ENCODE assay signal across 13 cellular contexts in the genomic region with DNA sequence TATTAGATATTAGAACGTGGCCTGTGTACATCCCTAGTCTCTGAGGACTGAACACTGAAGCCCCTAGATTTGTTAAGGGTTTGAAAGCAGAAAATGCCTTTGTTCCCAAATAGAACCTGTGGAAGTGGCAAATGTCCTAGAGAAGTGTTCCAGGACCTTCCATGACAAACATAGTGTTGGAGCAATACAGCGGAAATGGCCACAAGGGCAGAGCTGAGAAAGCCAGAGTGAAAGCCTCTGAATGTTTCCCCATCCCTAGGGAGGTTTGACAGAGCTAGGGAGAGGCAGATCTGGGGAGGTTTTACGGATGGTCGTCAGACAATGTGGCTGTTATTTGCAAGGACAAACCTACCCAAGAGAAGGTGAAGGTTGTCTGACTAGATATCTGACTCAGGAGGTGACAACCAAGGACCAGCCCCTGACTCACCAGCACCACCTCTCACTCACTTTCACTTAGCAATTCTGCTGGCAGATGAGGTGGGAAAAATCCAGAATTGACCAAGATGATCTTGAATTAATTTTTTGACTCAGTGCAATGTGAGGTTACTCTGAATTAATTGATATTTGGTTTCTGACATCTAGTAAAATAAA. TPM values are rescaled to one million over a fixed set of nuclear protein-coding genes. Genes with fewer than 3 reads are reported as not detected.
A peak's percentile ranks its signal among the peaks of the same experiment; 100 is the strongest.
DNase-seq lines count a peak whose midpoint lies in the region; ATAC-seq, FAIRE-seq and TF ChIP-seq lines count a peak whose summit lies in the region.
"Had no signal": no experiment of that assay in that cellular context is flagged by ENCODE, and none has a peak within 500 bp of the region (broad histone marks: within the 10 kb centered on the region; RNA-seq: fewer than 3 reads in every experiment).

No MANE protein-coding gene starts in this region.

- H2AFZ ChIP-seq in astrocyte (ENCODE audit: low read depth, low read length) (no peak overlapping the region), mesenchymal stem cell (ENCODE audit: low read depth, low read length) (no peak overlapping the region)

- no peak overlapping the region for H2BK120ac ChIP-seq in mesenchymal stem cell (ENCODE audit: low read depth, low read length)

- H3K36me3 ChIP-seq in astrocyte (ENCODE audit: insufficient read depth, low read length) (no peaks in the 10 kb centered on the region), mesenchymal stem cell (ENCODE audit: control insufficient read depth in 1 of 2, insufficient read depth in 2 of 2, low read depth in 1 of 2, low read length in 2 of 2) (no peaks in the 10 kb centered on the region), gastroesophageal sphincter (no peaks in the 10 kb centered on the region), suprapubic skin (no peaks in the 10 kb centered on the region)
- H3K36me3 ChIP-seq: uterus had no signal

- TF ChIP-seq CTCF in astrocyte (IDR thresholded peaks at IDR 0.05; ENCODE audit: insufficient read depth, low read depth, low read length) (no peak), gastroesophageal sphincter (IDR thresholded peaks at IDR 0.05) (no peak), suprapubic skin (IDR thresholded peaks at IDR 0.05) (no peak)

- no peak overlapping the region for H3K4me3 Mint-ChIP-seq in activated CD4-positive, alpha-beta T cell treated with anti-CD3 and anti-CD28 coated beads for 36 hours
- H3K4me3 Mint-ChIP-seq in astrocyte (ENCODE audit: unreplicated experiment) = no peak overlapping the region
- H3K4me3 Mint-ChIP-seq: T-helper 1 cell treated with Interleukin-12 subunit alpha and Interleukin-12 subunit beta and Interleukin-4 antibody, amounts not matched to agents 30 μg/mL and 1 μg/mL, for 36 hours had no signal

- no peaks in the 10 kb centered on the region for H3K79me1 ChIP-seq in mesenchymal stem cell (replicated peaks; ENCODE audit: low read length, poor library complexity, severe bottlenecking)

- H3K27ac Mint-ChIP-seq in activated CD4-positive, alpha-beta T cell treated with anti-CD3 and anti-CD28 coated beads for 36 hours = no peak overlapping the region
- H3K27ac Mint-ChIP-seq in astrocyte (ENCODE audit: unreplicated experiment) = no peak overlapping the region
- H3K27ac Mint-ChIP-seq: T-helper 1 cell treated with Interleukin-12 subunit alpha and Interleukin-12 subunit beta and Interleukin-4 antibody, amounts not matched to agents 30 μg/mL and 1 μg/mL, for 36 hours had no signal

- no peak overlapping the region for H4K91ac ChIP-seq in mesenchymal stem cell (ENCODE audit: low read length)

- H3K18ac ChIP-seq in mesenchymal stem cell (ENCODE audit: low read depth in 1 of 2, low read length in 2 of 2) = peak overlapping the region in 1 of 2 experiments; percentile 12

- H3K9ac ChIP-seq in astrocyte (ENCODE audit: low read length) (no peak overlapping the region), mesenchymal stem cell (ENCODE audit: low read length) (peak overlapping the region; percentile 68)

- no peaks in the 10 kb centered on the region for H3K9me3 ChIP-seq in astrocyte (ENCODE audit: insufficient read depth, low read depth, low read length)
- H3K9me3 ChIP-seq in mesenchymal stem cell (ENCODE audit: control insufficient read depth, low read length) = peaks cover 3% of the 10 kb centered on the region
- no peaks in the 10 kb centered on the region for H3K9me3 ChIP-seq in gastroesophageal sphincter
- peaks cover 3% of the 10 kb centered on the region for H3K9me3 ChIP-seq in suprapubic skin
- H3K9me3 ChIP-seq: uterus had no signal

- H3K27me3 Mint-ChIP-seq in activated CD4-positive, alpha-beta T cell treated with anti-CD3 and anti-CD28 coated beads for 36 hours = no peaks in the 10 kb centered on the region
- H3K27me3 Mint-ChIP-seq in astrocyte (ENCODE audit: low read depth, unreplicated experiment) = no peaks in the 10 kb centered on the region

- 75% methylated on average over 4 of the region's 4 CpGs for WGBS in mesenchymal stem cell
- 68 to 80% methylated on average over 3 to 4 of the region's 4 CpGs for WGBS in gastroesophageal sphincter (ENCODE audit: low coverage in 1 of 2), 2 donors
- 72% methylated on average over 4 of the region's 4 CpGs for WGBS in suprapubic skin

- DNase-seq in activated CD4-positive, alpha-beta T cell treated with anti-CD3 and anti-CD28 coated beads for 36 hours = peak; percentile 49
- DNase-seq in activated CD4-positive, alpha-beta T cell treated with anti-CD3 and anti-CD28 coated beads, Interleukin-2, amount 50 U/mL, for 1 hour = no peak
- DNase-seq in H54 (ENCODE audit: insufficient read length, low spot score) (peak; percentile 33), astrocyte (ENCODE audit: low read depth) (peak; percentile 7), mesenchymal stem cell (peak; percentile 45), suprapubic skin (ENCODE audit: low spot score in 2 of 2) (no peak)
- DNase-seq: NCI-H1694, right cardiac atrium, uterus had no signal

- no peaks in the 10 kb centered on the region for H3K79me2 ChIP-seq in astrocyte (ENCODE audit: insufficient read depth, low read length)

- no peak overlapping the region for H3K23ac ChIP-seq in mesenchymal stem cell (ENCODE audit: low read length in 2 of 2)

- TF ChIP-seq POLR2A in H54 (IDR thresholded peaks at IDR 0.05; ENCODE audit: low read depth, low read length) (no peak), gastroesophageal sphincter (IDR thresholded peaks at IDR 0.05) (no peak), suprapubic skin (IDR thresholded peaks at IDR 0.05) (no peak)

- H2BK5ac ChIP-seq in mesenchymal stem cell (ENCODE audit: low read depth, low read length, poor library complexity, severe bottlenecking) = no peak overlapping the region

- H2BK15ac ChIP-seq in mesenchymal stem cell (ENCODE audit: low read depth, poor library complexity, severe bottlenecking) = no peak overlapping the region

- POLR2A ChIA-PET in activated CD4-positive, alpha-beta T cell treated with anti-CD3 and anti-CD28 coated beads for 36 hours (lab: Charles Lee) = no interaction called here

- H3K4me3 ChIP-seq in astrocyte (ENCODE audit: insufficient read depth, low read depth, low read length) = no peak overlapping the region
- H3K4me3 ChIP-seq in mesenchymal stem cell (ENCODE audit: insufficient read depth in 1 of 2, low read depth in 1 of 2, low read length in 2 of 2) = no peak overlapping the region
- no peak overlapping the region for H3K4me3 ChIP-seq in gastroesophageal sphincter
- no peak overlapping the region for H3K4me3 ChIP-seq in suprapubic skin
- H3K4me3 ChIP-seq: uterus had no signal

- CTCF ChIA-PET in activated CD4-positive, alpha-beta T cell treated with anti-CD3 and anti-CD28 coated beads for 36 hours (lab: Charles Lee) = interaction anchor here (0.8 to 1.6 kb wide), 3 partner anchors 13 to 136 kb away, joined by 3 to 6 read pairs (median 3); no protein-coding TSS in a partner anchor

- H3K14ac ChIP-seq in mesenchymal stem cell (ENCODE audit: low read length in 2 of 2) = no peak overlapping the region

- no peaks in the 10 kb centered on the region for H3K36me3 Mint-ChIP-seq in activated CD4-positive, alpha-beta T cell treated with anti-CD3 and anti-CD28 coated beads for 36 hours (ENCODE audit: low read depth)
- H3K36me3 Mint-ChIP-seq in astrocyte (ENCODE audit: low read depth, unreplicated experiment) = no peaks in the 10 kb centered on the region

- ATAC-seq in activated CD4-positive, alpha-beta T cell treated with anti-CD3 and anti-CD28 coated beads for 36 hours = peak; percentile 85
- ATAC-seq in HG03378 (IDR thresholded peaks at IDR 0.05; ENCODE audit: unreplicated experiment) (no peak), gastroesophageal sphincter (no peak)

- no peaks in the 10 kb centered on the region for H3K9me3 Mint-ChIP-seq in activated CD4-positive, alpha-beta T cell treated with anti-CD3 and anti-CD28 coated beads for 36 hours (ENCODE audit: low read depth)
- no peaks in the 10 kb centered on the region for H3K9me3 Mint-ChIP-seq in astrocyte (ENCODE audit: unreplicated experiment)
- H3K9me3 Mint-ChIP-seq: T-helper 1 cell treated with Interleukin-12 subunit alpha and Interleukin-12 subunit beta and Interleukin-4 antibody, amounts not matched to agents 30 μg/mL and 1 μg/mL, for 36 hours had no signal

- H3K4me2 ChIP-seq in astrocyte (ENCODE audit: low read length) (no peak overlapping the region), mesenchymal stem cell (ENCODE audit: low read length, poor library complexity, severe bottlenecking) (no peak overlapping the region)

- peak overlapping the region in 1 of 2 experiments; percentile 20 for H2BK12ac ChIP-seq in mesenchymal stem cell (ENCODE audit: low read length in 2 of 2)

- H4K20me1 ChIP-seq in astrocyte (ENCODE audit: insufficient read depth, low read length) = no peaks in the 10 kb centered on the region

- no peak overlapping the region for H3K4ac ChIP-seq in mesenchymal stem cell (ENCODE audit: low read depth in 1 of 2, low read length in 2 of 2)

- no peak overlapping the region for H2AK5ac ChIP-seq in mesenchymal stem cell (ENCODE audit: low read length, severe bottlenecking)

- H4K8ac ChIP-seq in mesenchymal stem cell (ENCODE audit: low read length) = peak overlapping the region; percentile 37

- no peak for TF ChIP-seq EP300 in gastroesophageal sphincter (IDR thresholded peaks at IDR 0.05)
- no peak for TF ChIP-seq EP300 in suprapubic skin (IDR thresholded peaks at IDR 0.05)

- H3K4me1 Mint-ChIP-seq in activated CD4-positive, alpha-beta T cell treated with anti-CD3 and anti-CD28 coated beads for 36 hours = peaks cover 5% of the 10 kb centered on the region
- H3K4me1 Mint-ChIP-seq in astrocyte (ENCODE audit: low read depth, unreplicated experiment) = peaks cover 11% of the 10 kb centered on the region

- intact Hi-C loops in activated CD4-positive, alpha-beta T cell treated with anti-CD3 and anti-CD28 coated beads for 36 hours (cut with DNase I, micrococcal nuclease) = loop anchor here in 1 of 2 experiments (1.0 kb wide), 1 partner anchor 1640 kb away; no protein-coding TSS in a partner anchor

- H3K27me3 ChIP-seq in astrocyte (ENCODE audit: insufficient read depth, low read length) = no peaks in the 10 kb centered on the region
- no peaks in the 10 kb centered on the region for H3K27me3 ChIP-seq in mesenchymal stem cell (ENCODE audit: control insufficient read depth in 1 of 2, insufficient read depth in 1 of 2, low read length in 2 of 2)
- no peaks in the 10 kb centered on the region for H3K27me3 ChIP-seq in gastroesophageal sphincter
- H3K27me3 ChIP-seq in suprapubic skin = no peaks in the 10 kb centered on the region
- H3K27me3 ChIP-seq: uterus had no signal

- H3K4me1 ChIP-seq in astrocyte (ENCODE audit: insufficient read depth, low read length) (peaks cover 3% of the 10 kb centered on the region), mesenchymal stem cell (ENCODE audit: control insufficient read depth, insufficient read depth, low read depth, low read length) (no peaks in the 10 kb centered on the region), gastroesophageal sphincter (no peaks in the 10 kb centered on the region), suprapubic skin (peaks cover 5% of the 10 kb centered on the region)
- H3K4me1 ChIP-seq: uterus had no signal

- H3K27ac ChIP-seq in astrocyte (ENCODE audit: low read depth, low read length) (no peak overlapping the region), mesenchymal stem cell (ENCODE audit: low read length, poor library complexity, severe bottlenecking) (no peak overlapping the region), gastroesophageal sphincter (no peak overlapping the region), suprapubic skin (no peak overlapping the region)
- H3K27ac ChIP-seq: uterus had no signal

- FAIRE-seq in H54 (lab: Jason Lieb, UNC) (peak; percentile 78), astrocyte (lab: Jason Lieb, UNC) (peak; percentile 50)
- FAIRE-seq: G401.6 had no signal

RNA-seq across cellular contexts. Expression of a gene that starts 24.1 kb away (rescaled TPM):
- total RNA-seq in activated CD4-positive, alpha-beta T cell treated with anti-CD3 and anti-CD28 coated beads for 36 hours = 1 to 10 TPM; 5.7 to 5.8 TPM
- total RNA-seq in astrocyte (4.8 and 5.5 TPM in 2 replicates), gastroesophageal sphincter (1 to 10 TPM; 4.3 to 9.5 (median 4.9) TPM), suprapubic skin (1 to 10 TPM; 1.9 to 5.1 (median 4.3) TPM)
- polyA plus RNA-seq in mesenchymal stem cell (2013, experiment 1 of 2) = 9.1 TPM
- polyA plus RNA-seq in mesenchymal stem cell (2013, experiment 2 of 2) = 9.0 TPM

RNA-seq across cellular contexts. Expression of a gene that starts 52.0 kb away (rescaled TPM):
- 10 to 100 TPM; 32.3 to 37.4 TPM for total RNA-seq in activated CD4-positive, alpha-beta T cell treated with anti-CD3 and anti-CD28 coated beads for 36 hours
- 7.5 and 7.6 TPM in 2 replicates for total RNA-seq in astrocyte
- 24.1 TPM for polyA plus RNA-seq in mesenchymal stem cell (2013, experiment 1 of 2)
- polyA plus RNA-seq in mesenchymal stem cell (2013, experiment 2 of 2) = 27.1 TPM
- 10 to 100 TPM in 3 of 4 donors, 1 to 10 TPM in 1; 7.8 to 11.5 (median 10.7) TPM for total RNA-seq in gastroesophageal sphincter
- 10 to 100 TPM in 1 of 4 donors, 1 to 10 TPM in 3; 4.7 to 10.2 (median 8.5) TPM for total RNA-seq in suprapubic skin

Comparison
In these comparisons a context has a peak if more than half of its experiments do, and no peak if none do; other contexts are left out.
1. DNase-seq: peak in activated CD4-positive, alpha-beta T cell treated with anti-CD3 and anti-CD28 coated beads for 36 hours (single experiment), H54 (single experiment), astrocyte (single experiment) and mesenchymal stem cell (single experiment); none in activated CD4-positive, alpha-beta T cell treated with anti-CD3 and anti-CD28 coated beads, Interleukin-2, amount 50 U/mL, for 1 hour (single experiment) and suprapubic skin (0 of 2).